ENCODE assay signal across 1 cellular context in genomic region chr6:21958428-21958827, GRCh38.
TF ChIP-seq lines count a peak whose summit lies in the region.

No MANE protein-coding gene starts in this region.

TF ChIP-seq in endothelial cell of umbilical vein, 7 proteins besides CTCF, POLR2A, EP300 and RAD21 (continued from another document):
- TF ChIP-seq FOS (IDR thresholded peaks at IDR 0.05; ENCODE audit: borderline replicate concordance, insufficient read depth, low read length) (no peak), MAX (IDR thresholded peaks at IDR 0.05; ENCODE audit: insufficient read depth, insufficient read length) (no peak), JUN (IDR thresholded peaks at IDR 0.05; ENCODE audit: borderline replicate concordance, insufficient read depth, insufficient read length, low read depth) (no peak)
TF ChIP-seq in endothelial cell of umbilical vein: peak in this region for 0.
